ENCODE assay signal across 16 cellular contexts in the genomic region with DNA sequence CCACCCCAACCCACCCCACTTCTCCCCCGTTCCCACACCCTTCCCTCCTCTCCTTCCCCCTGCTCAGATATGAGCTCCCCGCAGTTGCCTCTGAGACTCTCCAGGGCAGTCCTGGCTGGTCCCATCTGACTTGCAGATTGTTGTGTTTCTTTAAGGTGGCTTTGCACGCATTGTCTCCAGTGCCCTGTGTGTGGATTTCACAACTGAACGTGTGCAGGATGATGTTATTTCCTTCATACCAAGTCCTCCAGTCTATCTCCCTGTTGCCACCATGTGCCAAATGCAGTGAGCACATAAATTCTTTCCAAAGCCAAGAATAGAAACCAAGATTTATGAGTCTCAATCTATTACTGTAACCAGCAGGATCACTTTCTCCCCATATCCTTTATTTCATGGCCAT.
DNase-seq lines count a peak whose midpoint lies in the region; ATAC-seq and TF ChIP-seq lines count a peak whose summit lies in the region.
"Had no signal": no experiment of that assay in that cellular context is flagged by ENCODE, and none has a peak within 500 bp of the region (broad histone marks: within the 10 kb centered on the region; RNA-seq: fewer than 3 reads in every experiment).

No MANE protein-coding gene starts in this region.

- H3K4me3 ChIP-seq in ascending aorta (no peak overlapping the region), suprapubic skin (no peak overlapping the region), dorsolateral prefrontal cortex (no peak overlapping the region)

- H3K4me1 ChIP-seq in ascending aorta, result peaks cover 20 to 62% of the 10 kb centered on the region in 2 donors
- H3K4me1 ChIP-seq in suprapubic skin, result peaks cover 46% of the 10 kb centered on the region

- intact Hi-C loops in ascending aorta (cut with DNase I) (loop anchor here (5.0 kb wide), 1 partner anchor 222 kb away; no protein-coding TSS in a partner anchor), left cardiac atrium (cut with DNase I) (no loop called here), dorsolateral prefrontal cortex (cut with DNase I) (no loop called here)

- TF ChIP-seq CTCF in HFFc6 (IDR thresholded peaks at IDR 0.05) (no peak), ascending aorta (IDR thresholded peaks at IDR 0.05) (no peak), suprapubic skin (IDR thresholded peaks at IDR 0.05) (no peak), dorsolateral prefrontal cortex (IDR thresholded peaks at IDR 0.05 in 54 of 56, conservative IDR thresholded peaks at IDR 0.05 in 2 of 56; ENCODE audit: low read depth in 1 of 56, partially characterized antibody in 56 of 56) (no peak)

- H3K36me3 ChIP-seq in ascending aorta, result no peaks in the 10 kb centered on the region
- H3K36me3 ChIP-seq in suprapubic skin, result no peaks in the 10 kb centered on the region

- peaks cover 12% of the 10 kb centered on the region for H3K9me3 Mint-ChIP-seq in HFFc6

- no peak for TF ChIP-seq POLR2A in suprapubic skin (IDR thresholded peaks at IDR 0.05)

- H3K27me3 Mint-ChIP-seq in HFFc6 (ENCODE audit: insufficient read depth), result peaks cover 21% of the 10 kb centered on the region

- H3K27me3 ChIP-seq in ascending aorta, result no peaks in the 10 kb centered on the region
- H3K27me3 ChIP-seq in suprapubic skin, result no peaks in the 10 kb centered on the region
- H3K27me3 ChIP-seq in dorsolateral prefrontal cortex, result no peaks in the 10 kb centered on the region

- H3K4me3 Mint-ChIP-seq in HFFc6, result no peak overlapping the region
- H3K4me3 Mint-ChIP-seq: effector memory CD8-positive, alpha-beta T cell had no signal

- H3K27ac ChIP-seq in ascending aorta (peak overlapping the region; percentile 92 to 96), suprapubic skin (peak overlapping the region; percentile 46), dorsolateral prefrontal cortex (peak overlapping the region in 24 of 59 donors; percentile 1 to 74 (median 36))

- no peaks in the 10 kb centered on the region for H3K9me3 ChIP-seq in ascending aorta
- H3K9me3 ChIP-seq in suprapubic skin, result no peaks in the 10 kb centered on the region

- peak; percentile 27 to 32 for ATAC-seq in left cardiac atrium
- no peak for ATAC-seq in activated CD4-positive, CD25-positive, alpha-beta regulatory T cell treated with anti-CD3 and anti-CD28 coated beads, Interleukin-2, amount 50 U/mL, for 24 hours
- ATAC-seq: effector memory CD8-positive, alpha-beta T cell had no signal

- peak; percentile 75 for DNase-seq in HFFc6
- DNase-seq in ascending aorta (ENCODE audit: low spot score in 2 of 2), result peak in 1 of 2 donors; percentile 90
- peak; percentile 17 for DNase-seq in left cardiac atrium
- no peak for DNase-seq in suprapubic skin (ENCODE audit: low spot score in 2 of 2)
- DNase-seq in NCI-H1436 (lab: John Stamatoyannopoulos, UW), result no peak
- no peak for DNase-seq in dorsolateral prefrontal cortex
- DNase-seq: activated CD4-positive, alpha-beta T cell treated with anti-CD3 and anti-CD28 coated beads for 48 hours; activated effector memory CD4-positive, alpha-beta T cell treated with anti-CD3 and anti-CD28 coated beads, Interleukin-2, amount 50 U/mL, for 16 hours; DND-41; effector memory CD8-positive, alpha-beta T cell; islet precursor cell; NCI-H2171; SHP77 treated with DMSO at 0.1 percent for 48 hours; stimulated activated CD4-positive, alpha-beta T cell treated with anti-CD3 and anti-CD28 coated beads, Interleukin-4, amount 100 ng/mL, for 1 hour; substantia nigra had no signal

- 0 out of 2 replicates have a peak, but pooled peaks cover 5% of the 10 kb centered on the region for H3K36me3 Mint-ChIP-seq in HFFc6 (ENCODE audit: low read depth)

- peaks cover 32% of the 10 kb centered on the region for H3K4me1 Mint-ChIP-seq in HFFc6 (ENCODE audit: low read depth)

- TF ChIP-seq EP300 in suprapubic skin (IDR thresholded peaks at IDR 0.05), result no peak

- H3K27ac Mint-ChIP-seq in HFFc6, result no peak overlapping the region; the same call in 1 of the 2 replicates
- H3K27ac Mint-ChIP-seq: effector memory CD8-positive, alpha-beta T cell had no signal

- WGBS in suprapubic skin, result 27% methylated on average over 4 of the region's 4 CpGs

Comparison
In these comparisons a context has a peak if more than half of its experiments do, and no peak if none do; other contexts are left out.
1. DNase-seq: peak in HFFc6 (single experiment) and left cardiac atrium (single experiment); none in suprapubic skin (0 of 2), NCI-H1436 (single experiment) and dorsolateral prefrontal cortex (0 of 10).
2. ATAC-seq: peak in left cardiac atrium (2 of 2); none in activated CD4-positive, CD25-positive, alpha-beta regulatory T cell treated with anti-CD3 and anti-CD28 coated beads, Interleukin-2, amount 50 U/mL, for 24 hours (0 of 2).